In genomic region chr22:30731658-30732057, GRCh38 we compare ENCODE assay signal across 26 cellular contexts. TPM values are rescaled to one million over a fixed set of nuclear protein-coding genes. Genes with fewer than 3 reads are reported as not detected.
"Had no signal": no experiment of that assay in that cellular context is flagged by ENCODE, and none has a peak within 500 bp of the region (broad histone marks: within the 10 kb centered on the region; RNA-seq: fewer than 3 reads in every experiment).

No MANE protein-coding gene starts in this region.

- FAIRE-seq: astrocyte had no signal

- H3K4me3 Mint-ChIP-seq: activated CD4-positive, alpha-beta memory T cell treated with anti-CD3 and anti-CD28 coated beads, Interleukin-2, amount 10 ng/mL, durations not matched to agents 7 days and 5 days; activated CD4-positive, alpha-beta T cell treated with anti-CD3 and anti-CD28 coated beads for 36 hours; activated naive CD8-positive, alpha-beta T cell; brain had no signal

- H3K9me3 Mint-ChIP-seq: activated CD4-positive, alpha-beta memory T cell treated with anti-CD3 and anti-CD28 coated beads, Interleukin-2, amount 10 ng/mL, durations not matched to agents 7 days and 5 days; activated T-helper 2 cell treated with anti-CD3 and anti-CD28 coated beads, Interferon-gamma antibody, Interleukin-2, Interleukin-4, amounts not matched to agents 10 μg/mL and 5 μg/mL and 100 μg/mL, durations not matched to agents 14 hours and 24 hours and 36 hours had no signal

- H3K27ac Mint-ChIP-seq: activated CD4-positive, alpha-beta memory T cell treated with anti-CD3 and anti-CD28 coated beads, Interleukin-2, amount 10 ng/mL, durations not matched to agents 7 days and 5 days; activated CD4-positive, alpha-beta T cell treated with anti-CD3 and anti-CD28 coated beads for 36 hours; activated naive CD8-positive, alpha-beta T cell; activated T-helper 2 cell treated with anti-CD3 and anti-CD28 coated beads, Interferon-gamma antibody, Interleukin-2, Interleukin-4, amounts not matched to agents 10 μg/mL and 5 μg/mL and 100 μg/mL, durations not matched to agents 14 hours and 24 hours and 36 hours; brain had no signal

- DNase-seq: activated CD4-positive, alpha-beta memory T cell treated with anti-CD3 and anti-CD28 coated beads, Interleukin-2, amount 10 ng/mL, durations not matched to agents 7 days and 5 days; activated CD4-positive, alpha-beta T cell treated with anti-CD3 and anti-CD28 coated beads for 36 hours; activated CD4-positive, alpha-beta T cell treated with anti-CD3 and anti-CD28 coated beads, Interleukin-2, amount 50 U/mL, for 1 hour; activated naive CD4-positive, alpha-beta T cell; activated T-cell treated with anti-CD3 and anti-CD28 coated beads for 4 hours; activated T-cell treated with anti-CD3 and anti-CD28 coated beads, Interleukin-2, amount 50 U/mL, for 48 hours; amygdala; KG1; MV-4-11; NCI-H1105 treated with DMSO at 0.1 percent for 48 hours; NCI-H1436 treated with DMSO at 0.1 percent for 48 hours; NCI-H187; NCI-H2081 treated with DMSO at 0.1 percent for 48 hours; NCI-H446; NCI-H524; Peyer's patch; Right ventricle myocardium superior; SJCRH30; SK-N-SH; T-helper 1 cell; WERI-Rb-1 had no signal

- H3K36me3 ChIP-seq: Peyer's patch, SJCRH30, WERI-Rb-1 had no signal

- H3K27ac ChIP-seq: Peyer's patch, RWPE1, SJCRH30, WERI-Rb-1 had no signal

- H3K27me3 Mint-ChIP-seq: activated CD4-positive, alpha-beta memory T cell treated with anti-CD3 and anti-CD28 coated beads, Interleukin-2, amount 10 ng/mL, durations not matched to agents 7 days and 5 days; activated naive CD8-positive, alpha-beta T cell had no signal

- H3K9me3 ChIP-seq: Peyer's patch, SJCRH30, SK-N-SH had no signal

- H3K27me3 ChIP-seq: Peyer's patch, SJCRH30 had no signal

- H3K4me1 ChIP-seq: Peyer's patch, SJCRH30 had no signal

- H3K9ac ChIP-seq: SK-N-SH had no signal

- H3K4me2 ChIP-seq: SK-N-SH had no signal

- ATAC-seq: activated CD4-positive, alpha-beta T cell treated with anti-CD3 and anti-CD28 coated beads for 36 hours had no signal

- H3K4me3 ChIP-seq: Peyer's patch, SJCRH30 had no signal

- H3K4me1 Mint-ChIP-seq: activated CD4-positive, alpha-beta T cell treated with anti-CD3 and anti-CD28 coated beads for 36 hours; brain had no signal

RNA-seq across cellular contexts. Expression of gene OSBP2, which starts 37.0 kb away (rescaled TPM):
- total RNA-seq: SJCRH30 had no signal
